ENCODE assay signal across 10 cellular contexts in the genomic region with DNA sequence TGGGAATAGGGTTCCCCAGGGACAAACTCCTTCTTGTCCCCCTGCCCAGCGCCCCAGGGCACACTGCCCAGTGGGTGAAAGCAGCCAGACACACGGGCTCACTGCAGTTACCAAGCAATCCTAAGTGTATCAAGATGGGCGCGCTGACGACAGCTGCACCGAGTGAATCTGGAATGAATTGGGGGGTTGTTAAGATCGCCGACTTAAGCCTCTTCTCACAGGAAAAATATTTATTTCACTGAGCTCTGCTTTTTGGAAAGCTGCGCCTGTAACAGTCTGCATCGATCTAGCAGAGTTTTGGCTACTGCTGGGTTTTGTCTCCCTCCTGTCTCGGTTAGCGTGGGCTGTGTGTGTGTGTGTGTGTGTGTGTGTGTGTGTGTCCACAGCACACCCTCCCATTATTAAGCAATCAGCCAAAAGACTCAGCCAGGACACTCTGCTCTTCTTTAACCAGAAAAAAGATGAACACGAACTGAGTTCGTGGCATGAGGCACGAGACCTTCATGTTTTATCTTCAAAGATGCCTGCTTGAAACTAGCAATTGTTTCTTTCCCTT. TPM values are rescaled to one million over a fixed set of nuclear protein-coding genes. Genes with fewer than 3 reads are reported as not detected.
A peak's percentile ranks its signal among the peaks of the same experiment; 100 is the strongest.
DNase-seq lines count a peak whose midpoint lies in the region; ATAC-seq, FAIRE-seq and TF ChIP-seq lines count a peak whose summit lies in the region.
"Had no signal": no experiment of that assay in that cellular context is flagged by ENCODE, and none has a peak within 500 bp of the region (broad histone marks: within the 10 kb centered on the region; RNA-seq: fewer than 3 reads in every experiment).

No MANE protein-coding gene starts in this region.

- H3K9me3 ChIP-seq in HEK293 (ENCODE audit: control insufficient read depth, insufficient read depth, low read depth, low read length) (no peaks in the 10 kb centered on the region), astrocyte (ENCODE audit: insufficient read depth, low read depth, low read length) (no peaks in the 10 kb centered on the region), spleen (no peaks in the 10 kb centered on the region), T-helper 17 cell (ENCODE audit: control insufficient read depth, low read length, poor library complexity, severe bottlenecking) (no peaks in the 10 kb centered on the region)

- H3K9me3 Mint-ChIP-seq in astrocyte (ENCODE audit: unreplicated experiment): peaks cover 2% of the 10 kb centered on the region
- H3K9me3 Mint-ChIP-seq: T-helper 1 cell treated with Interleukin-12 subunit alpha and Interleukin-12 subunit beta and Interleukin-4 antibody, amounts not matched to agents 30 μg/mL and 1 μg/mL, for 36 hours had no signal

- H3K4me3 ChIP-seq in HEK293 (ENCODE audit: low read depth, low read length) (no peak overlapping the region), astrocyte (ENCODE audit: insufficient read depth, low read depth, low read length) (peak overlapping the region; percentile 9), spleen (no peak overlapping the region)

- POLR2A ChIA-PET in HEK293 (lab: Yijun Ruan, JAX): no interaction called here

- FAIRE-seq in astrocyte (lab: Jason Lieb, UNC): no peak

- peak overlapping the region; percentile 51 for H3K9ac ChIP-seq in astrocyte (ENCODE audit: low read length)

- CTCF ChIA-PET in HEK293 (lab: Yijun Ruan, JAX): interaction anchor here (0.9 to 1.6 kb wide), 2 partner anchors 8 to 30 kb away, joined by 3 to 6 read pairs; no protein-coding TSS in a partner anchor

- peak overlapping the region; percentile 83 for H3K4me2 ChIP-seq in astrocyte (ENCODE audit: low read length)

- H3K36me3 ChIP-seq in HEK293 (ENCODE audit: control insufficient read depth in 2 of 2, insufficient read depth in 1 of 2, low read length in 2 of 2) (no peaks in the 10 kb centered on the region), astrocyte (ENCODE audit: insufficient read depth, low read length) (no peaks in the 10 kb centered on the region), spleen (no peaks in the 10 kb centered on the region)

- H3K27ac Mint-ChIP-seq in astrocyte (ENCODE audit: unreplicated experiment) (no peak overlapping the region), T-helper 17 cell (no peak overlapping the region)
- H3K27ac Mint-ChIP-seq: memory B cell; T-helper 1 cell treated with Interleukin-12 subunit alpha and Interleukin-12 subunit beta and Interleukin-4 antibody, amounts not matched to agents 30 μg/mL and 1 μg/mL, for 36 hours had no signal

- no peaks in the 10 kb centered on the region for H4K20me1 ChIP-seq in astrocyte (ENCODE audit: insufficient read depth, low read length)

- intact Hi-C loops in spleen (cut with DNase I; ENCODE audit: low total_unique reads): no loop called here

- no peak overlapping the region for H3K4me3 Mint-ChIP-seq in astrocyte (ENCODE audit: unreplicated experiment)
- no peak overlapping the region for H3K4me3 Mint-ChIP-seq in T-helper 17 cell
- H3K4me3 Mint-ChIP-seq: memory B cell; T-helper 1 cell treated with Interleukin-12 subunit alpha and Interleukin-12 subunit beta and Interleukin-4 antibody, amounts not matched to agents 30 μg/mL and 1 μg/mL, for 36 hours had no signal

- TF ChIP-seq CTCF in HEK293 (tag by site-specific recombination; IDR thresholded peaks at IDR 0.05) (no peak), astrocyte (IDR thresholded peaks at IDR 0.05; ENCODE audit: insufficient read depth, low read depth, low read length) (no peak), spleen (IDR thresholded peaks at IDR 0.05 in 8 of 11, conservative IDR thresholded peaks at IDR 0.05 in 3 of 11) (no peak)

- no peak overlapping the region for H3K27ac ChIP-seq in HEK293 (ENCODE audit: extremely low read depth, low read depth, low read length)
- no peak overlapping the region for H3K27ac ChIP-seq in astrocyte (ENCODE audit: low read depth, low read length)
- H3K27ac ChIP-seq in spleen: peak overlapping the region in 7 of 8 donors; percentile 21 to 71 (median 47)

- H3K4me1 ChIP-seq in HEK293 (ENCODE audit: control insufficient read depth, insufficient read depth, low read length) (no peaks in the 10 kb centered on the region), astrocyte (ENCODE audit: insufficient read depth, low read length) (peaks cover 13% of the 10 kb centered on the region), spleen (peaks cover 0 to 25% (median 6%) of the 10 kb centered on the region in 6 donors)

- H3K27me3 Mint-ChIP-seq in astrocyte (ENCODE audit: low read depth, unreplicated experiment): peaks cover 4% of the 10 kb centered on the region
- H3K27me3 Mint-ChIP-seq in T-helper 17 cell: peaks cover 25% of the 10 kb centered on the region

- H3K79me2 ChIP-seq in astrocyte (ENCODE audit: insufficient read depth, low read length): no peaks in the 10 kb centered on the region

- no peaks in the 10 kb centered on the region for H3K36me3 Mint-ChIP-seq in astrocyte (ENCODE audit: low read depth, unreplicated experiment)
- H3K36me3 Mint-ChIP-seq in T-helper 17 cell (ENCODE audit: low read depth): no peaks in the 10 kb centered on the region
- H3K36me3 Mint-ChIP-seq: memory B cell had no signal

- WGBS in spleen, 5 donors: 72 to 89% (median 78%) methylated on average over 15 of the region's 15 CpGs

- ATAC-seq in T-helper 17 cell: no peak

- H3K4me1 Mint-ChIP-seq in astrocyte (ENCODE audit: low read depth, unreplicated experiment) (peaks cover 10% of the 10 kb centered on the region), T-helper 17 cell (no peaks in the 10 kb centered on the region)
- H3K4me1 Mint-ChIP-seq: memory B cell had no signal

- H3K27me3 ChIP-seq in astrocyte (ENCODE audit: insufficient read depth, low read length) (no peaks in the 10 kb centered on the region), spleen (replicated peaks in 1 of 7) (no peaks in the 10 kb centered on the region)

- H2AFZ ChIP-seq in astrocyte (ENCODE audit: low read depth, low read length): peak overlapping the region; percentile 65

- DNase-seq in astrocyte (ENCODE audit: low read depth): peak; percentile 70
- DNase-seq in iris pigment epithelial cell (ENCODE audit: low read depth): peak; percentile 83
- DNase-seq in spleen: no peak
- DNase-seq in NCI-H748 treated with DMSO at 0.1 percent for 48 hours (lab: John Stamatoyannopoulos, UW): no peak
- no peak for DNase-seq in SIG-M5 treated with dmso at 0.1 percent for 504 hours (lab: John Stamatoyannopoulos, UW; ENCODE audit: unreplicated experiment)
- no peak for DNase-seq in T-helper 17 cell
- no peak for DNase-seq in NCI-H146 (lab: John Stamatoyannopoulos, UW)

- no peak for TF ChIP-seq POLR2A in spleen (IDR thresholded peaks at IDR 0.05)

TF ChIP-seq in HEK293, 187 proteins besides CTCF, POLR2A, EP300 and RAD21 (continues in another document):
- peak; percentile 43 for TF ChIP-seq ZFHX2 (tag by site-specific recombination; conservative IDR thresholded peaks at IDR 0.05)
- no peak for TF ChIP-seq ZNF350 (tag by site-specific recombination; IDR thresholded peaks at IDR 0.05)
- TF ChIP-seq ZNF157 (tag by site-specific recombination; IDR thresholded peaks at IDR 0.05): no peak
- TF ChIP-seq KLF10 (tag by site-specific recombination; IDR thresholded peaks at IDR 0.05): no peak
- TF ChIP-seq, protein P1, sequence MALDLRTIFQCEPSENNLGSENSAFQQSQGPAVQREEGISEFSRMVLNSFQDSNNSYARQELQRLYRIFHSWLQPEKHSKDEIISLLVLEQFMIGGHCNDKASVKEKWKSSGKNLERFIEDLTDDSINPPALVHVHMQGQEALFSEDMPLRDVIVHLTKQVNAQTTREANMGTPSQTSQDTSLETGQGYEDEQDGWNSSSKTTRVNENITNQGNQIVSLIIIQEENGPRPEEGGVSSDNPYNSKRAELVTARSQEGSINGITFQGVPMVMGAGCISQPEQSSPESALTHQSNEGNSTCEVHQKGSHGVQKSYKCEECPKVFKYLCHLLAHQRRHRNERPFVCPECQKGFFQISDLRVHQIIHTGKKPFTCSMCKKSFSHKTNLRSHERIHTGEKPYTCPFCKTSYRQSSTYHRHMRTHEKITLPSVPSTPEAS (tag by site-specific recombination; IDR thresholded peaks at IDR 0.05): peak; percentile 84
- TF ChIP-seq ZNF624 (tag by site-specific recombination; IDR thresholded peaks at IDR 0.05): no peak
- no peak for TF ChIP-seq ZNF391 (tag by site-specific recombination; IDR thresholded peaks at IDR 0.05; ENCODE audit: borderline replicate concordance, low read depth)
- no peak for TF ChIP-seq OVOL3 (tag by site-specific recombination; IDR thresholded peaks at IDR 0.05)
- TF ChIP-seq EGR2 (tag by site-specific recombination; IDR thresholded peaks at IDR 0.05; ENCODE audit: low read depth): 0 out of 2 replicates have a peak, but pooled peaks have one; percentile 47
- TF ChIP-seq ZNF10 (tag by site-specific recombination; IDR thresholded peaks at IDR 0.05): no peak
- no peak for TF ChIP-seq ZNF548 (tag by site-specific recombination; IDR thresholded peaks at IDR 0.05)
- TF ChIP-seq FEZF1 (tag by site-specific recombination; IDR thresholded peaks at IDR 0.05): no peak
- no peak for TF ChIP-seq ZSCAN23 (tag by site-specific recombination; IDR thresholded peaks at IDR 0.05)

RNA-seq across cellular contexts. Expression of gene RIPOR3, which starts 35.9 kb away (rescaled TPM):
- total RNA-seq in astrocyte: 0.29 and 0.39 TPM in 2 replicates
- total RNA-seq in spleen: 10 to 100 TPM in 6 of 7 donors, 1 to 10 TPM in 1; 6.0 to 22.8 (median 13.5) TPM
- 10 to 100 TPM in 1 of 3 donors, 1 to 10 TPM in 2; 6.1 to 13.4 (median 6.8) TPM for polyA plus RNA-seq in spleen
- 1 to 10 TPM in 1 of 2 donors, not detected in 1; 2.1 TPM for total RNA-seq in T-helper 17 cell

Comparison
In these comparisons a context has a peak if more than half of its experiments do, and no peak if none do; other contexts are left out.
1. H3K27ac ChIP-seq: peak in spleen (7 of 8); none in HEK293 (single experiment) and astrocyte (single experiment).
2. DNase-seq: peak in astrocyte (single experiment) and iris pigment epithelial cell (single experiment); none in spleen (single experiment), NCI-H748 treated with DMSO at 0.1 percent for 48 hours (single experiment), SIG-M5 treated with dmso at 0.1 percent for 504 hours (single experiment), T-helper 17 cell (0 of 3) and NCI-H146 (single experiment).